Comparison of ENCODE assay signal across 34 cellular contexts in the genomic region with DNA sequence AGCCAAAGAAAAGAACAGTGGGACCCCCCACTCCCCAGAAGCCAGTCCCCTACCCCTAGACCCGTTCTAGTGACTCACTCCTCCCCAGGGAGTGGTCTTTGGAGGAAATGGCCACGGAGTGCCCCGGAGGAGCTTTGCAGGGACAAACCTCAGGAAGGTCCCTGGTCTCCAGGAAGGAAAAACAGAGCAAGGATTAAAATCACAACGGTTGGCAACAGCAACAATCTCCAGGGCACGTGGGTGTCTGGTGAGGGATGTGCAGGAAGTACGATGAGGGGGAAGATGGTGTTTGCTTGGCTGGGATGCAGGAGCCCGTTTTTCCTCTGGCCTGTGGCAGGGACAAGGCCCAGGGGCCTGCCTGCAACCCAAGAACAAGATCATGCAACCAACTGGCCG.
DNase-seq lines count a peak whose midpoint lies in the region; ATAC-seq, FAIRE-seq and TF ChIP-seq lines count a peak whose summit lies in the region.
"Had no signal": no experiment of that assay in that cellular context is flagged by ENCODE, and none has a peak within 500 bp of the region (broad histone marks: within the 10 kb centered on the region; RNA-seq: fewer than 3 reads in every experiment).

No MANE protein-coding gene starts in this region.

- H3K9me3 ChIP-seq in SK-N-SH: no peaks in the 10 kb centered on the region
- no peaks in the 10 kb centered on the region for H3K9me3 ChIP-seq in pancreas
- H3K9me3 ChIP-seq: adrenal gland, breast epithelium, MG63, mucosa of descending colon, spleen had no signal

- no peak overlapping the region for H3K27ac Mint-ChIP-seq in osteocyte (ENCODE audit: unreplicated experiment)
- H3K27ac Mint-ChIP-seq in naive thymus-derived CD8-positive, alpha-beta T cell: peak overlapping the region in 3 of 10 donors; percentile 43 to 81 (median 57)
- H3K27ac Mint-ChIP-seq: activated CD8-positive, alpha-beta T cell treated with anti-CD3 and anti-CD28 coated beads, Interleukin-2, amount 10 ng/mL, durations not matched to agents 7 days and 5 days; activated naive CD4-positive, alpha-beta T cell treated with anti-CD3 and anti-CD28 coated beads, Interleukin-2, amount 10 ng/mL, durations not matched to agents 7 days and 5 days; CD4-positive, CD25-positive, alpha-beta regulatory T cell; T-helper 2 cell treated with Interferon-gamma antibody and Interleukin-4, amounts not matched to agents 5 μg/mL and 100 μg/mL, for 36 hours had no signal

- H3K4me1 ChIP-seq in SK-N-SH (ENCODE audit: control insufficient read depth in 1 of 2, insufficient read depth in 2 of 2, low read depth in 1 of 2, low read length in 1 of 2) (peaks cover 0 to 20% of the 10 kb centered on the region in 2 experiments; a peak in 1 of 4 replicates), pancreas (no peaks in the 10 kb centered on the region)
- H3K4me1 ChIP-seq: adrenal gland, foreskin keratinocyte had no signal

- in situ Hi-C loops in SK-MEL-5 (cut with HindIII; ENCODE audit: low pct_unique_long_range_greater_than_20kb, low sequenced_read_pairs): no loop called here

- POLR2A ChIA-PET in SK-N-SH (lab: Yijun Ruan, JAX): no interaction called here
- POLR2A ChIA-PET in naive thymus-derived CD8-positive, alpha-beta T cell (lab: Charles Lee): no interaction called here

- TF ChIP-seq EP300 in SK-N-SH (IDR thresholded peaks at IDR 0.05; ENCODE audit: borderline replicate concordance in 1 of 2, low read depth in 1 of 2, low read length in 1 of 2): no peak

- ATAC-seq in SK-N-SH treated with all-trans-retinoic acid at 6 μM for 48 hours (no peak), GM21381 (IDR thresholded peaks at IDR 0.05; ENCODE audit: unreplicated experiment) (no peak), pancreas (no peak)
- no peak for ATAC-seq in naive thymus-derived CD8-positive, alpha-beta T cell
- ATAC-seq: activated CD8-positive, alpha-beta T cell treated with anti-CD3 and anti-CD28 coated beads, Interleukin-2, amount 10 ng/mL, durations not matched to agents 7 days and 5 days; foreskin keratinocyte; mucosa of descending colon; PC-3; stimulated activated naive CD8-positive, alpha-beta T cell treated with anti-CD3 and anti-CD28 coated beads, Interleukin-15, Interleukin-2, amounts not matched to agents 100 U/mL and 50 U/mL, for 24 hours had no signal

- TF ChIP-seq CTCF in SK-N-SH (IDR thresholded peaks at IDR 0.05) (no peak), fibroblast of mammary gland (conservative IDR thresholded peaks at IDR 0.05; ENCODE audit: control insufficient read depth, insufficient read depth, low read depth, low read length) (no peak), osteocyte (IDR thresholded peaks at IDR 0.05) (no peak), pancreas (IDR thresholded peaks at IDR 0.05) (no peak)

- no peaks in the 10 kb centered on the region for H3K79me2 ChIP-seq in SK-N-SH (ENCODE audit: insufficient read depth)

- no peak overlapping the region for H3K27ac ChIP-seq in SK-N-SH (ENCODE audit: low read depth in 2 of 2, low read length in 1 of 2)
- H3K27ac ChIP-seq in pancreas: no peak overlapping the region
- H3K27ac ChIP-seq: adrenal gland, breast epithelium, coronary artery, foreskin keratinocyte, spleen had no signal

- no peak overlapping the region for H3K4me3 Mint-ChIP-seq in osteocyte (ENCODE audit: unreplicated experiment)
- H3K4me3 Mint-ChIP-seq in naive thymus-derived CD8-positive, alpha-beta T cell: no peak overlapping the region
- H3K4me3 Mint-ChIP-seq: activated CD8-positive, alpha-beta T cell treated with anti-CD3 and anti-CD28 coated beads, Interleukin-2, amount 10 ng/mL, durations not matched to agents 7 days and 5 days; activated naive CD4-positive, alpha-beta T cell treated with anti-CD3 and anti-CD28 coated beads, Interleukin-2, amount 10 ng/mL, durations not matched to agents 7 days and 5 days; CD4-positive, CD25-positive, alpha-beta regulatory T cell; nephron; T-helper 2 cell treated with Interferon-gamma antibody and Interleukin-4, amounts not matched to agents 5 μg/mL and 100 μg/mL, for 36 hours had no signal

- intact Hi-C loops in pancreas (cut with DNase I): no loop called here

- WGBS in SK-N-SH (ENCODE audit: low lambda C conversion rate): 33% methylated on average over 8 of the region's 8 CpGs
- 47 to 58% methylated on average over 8 of the region's 8 CpGs for WGBS in pancreas, 2 donors

- no peaks in the 10 kb centered on the region for H3K9me2 ChIP-seq in SK-N-SH

- H3K4me2 ChIP-seq in SK-N-SH: no peak overlapping the region

- H3K4me3 ChIP-seq in SK-N-SH (ENCODE audit: low read depth in 2 of 2, low read length in 1 of 2) (no peak overlapping the region), fibroblast of mammary gland (ENCODE audit: control insufficient read depth, low read depth, low read length) (no peak overlapping the region), pancreas (no peak overlapping the region)
- H3K4me3 ChIP-seq: adrenal gland, breast epithelium, coronary artery, lung, MG63, mucosa of descending colon, spleen had no signal

- no peak overlapping the region for H3K9ac ChIP-seq in SK-N-SH

- no peak for TF ChIP-seq RAD21 in SK-N-SH (IDR thresholded peaks at IDR 0.05; ENCODE audit: low read length)

- DNase-seq in SK-N-SH (peak; percentile 40), SK-MEL-5 (ENCODE audit: low read depth, low spot score) (peak; percentile 6), fibroblast of mammary gland (ENCODE audit: low read depth) (peak; percentile 5), osteocyte (ENCODE audit: extremely low spot score, unreplicated experiment) (peak; percentile 57), pancreas (no peak)
- no peak for DNase-seq in naive thymus-derived CD8-positive, alpha-beta T cell
- DNase-seq: activated CD4-positive, alpha-beta T cell treated with anti-CD3 and anti-CD28 coated beads for 1 hour; activated CD8-positive, alpha-beta T cell treated with anti-CD3 and anti-CD28 coated beads, Interleukin-2, amount 10 ng/mL, durations not matched to agents 7 days and 5 days; activated naive CD4-positive, alpha-beta T cell treated with anti-CD3 and anti-CD28 coated beads, Interleukin-2, amount 10 ng/mL, durations not matched to agents 7 days and 5 days; adrenal gland; CD4-positive, CD25-positive, alpha-beta regulatory T cell; effector memory CD4-positive, alpha-beta T cell; EL; erythroblast; foreskin keratinocyte; head of caudate nucleus; MG63; mucosa of descending colon; NCI-H1105; NCI-H2029; NCI-H524; NK-92 treated with Interleukin-12 subunit alpha and Interleukin-12 subunit beta, amount 100 ng/mL, for 24 hours; PC-3; spleen; stimulated activated CD4-positive, alpha-beta T cell treated with anti-CD3 and anti-CD28 coated beads, Interleukin-2, amount 100 ng/mL, for 24 hours; stimulated activated naive CD8-positive, alpha-beta T cell treated with anti-CD3 and anti-CD28 coated beads, Interleukin-15, Interleukin-2, amounts not matched to agents 100 U/mL and 50 U/mL, for 24 hours had no signal

- no peaks in the 10 kb centered on the region for H3K9me3 Mint-ChIP-seq in osteocyte (ENCODE audit: unreplicated experiment)
- H3K9me3 Mint-ChIP-seq in naive thymus-derived CD8-positive, alpha-beta T cell: peaks cover 0 to 1% (median 0%) of the 10 kb centered on the region in 9 donors
- H3K9me3 Mint-ChIP-seq: activated naive CD4-positive, alpha-beta T cell treated with anti-CD3 and anti-CD28 coated beads, Interleukin-2, amount 10 ng/mL, durations not matched to agents 7 days and 5 days; nephron; T-helper 2 cell treated with Interferon-gamma antibody and Interleukin-4, amounts not matched to agents 5 μg/mL and 100 μg/mL, for 36 hours had no signal

- H2AFZ ChIP-seq in SK-N-SH (ENCODE audit: low read depth): no peak overlapping the region

- H3K4me1 Mint-ChIP-seq in osteocyte (ENCODE audit: unreplicated experiment): peaks cover 12% of the 10 kb centered on the region
- peaks cover 0 to 4% (median 0%) of the 10 kb centered on the region in 4 donors for H3K4me1 Mint-ChIP-seq in naive thymus-derived CD8-positive, alpha-beta T cell
- H3K4me1 Mint-ChIP-seq: activated naive CD4-positive, alpha-beta T cell treated with anti-CD3 and anti-CD28 coated beads, Interleukin-2, amount 10 ng/mL, durations not matched to agents 7 days and 5 days; CD4-positive, CD25-positive, alpha-beta regulatory T cell had no signal

- no peaks in the 10 kb centered on the region for H4K20me1 ChIP-seq in SK-N-SH (ENCODE audit: insufficient read depth)

- H3K36me3 Mint-ChIP-seq in osteocyte (ENCODE audit: unreplicated experiment): no peaks in the 10 kb centered on the region
- no peaks in the 10 kb centered on the region for H3K36me3 Mint-ChIP-seq in naive thymus-derived CD8-positive, alpha-beta T cell
- H3K36me3 Mint-ChIP-seq: activated naive CD4-positive, alpha-beta T cell treated with anti-CD3 and anti-CD28 coated beads, Interleukin-2, amount 10 ng/mL, durations not matched to agents 7 days and 5 days; CD4-positive, CD25-positive, alpha-beta regulatory T cell had no signal

- H3F3A ChIP-seq in SK-N-SH (replicated peaks; ENCODE audit: insufficient read depth): no peaks in the 10 kb centered on the region

- CTCF ChIA-PET in SK-N-SH (lab: Yijun Ruan, JAX): no interaction called here

- peaks cover 29% of the 10 kb centered on the region for H3K27me3 Mint-ChIP-seq in osteocyte (ENCODE audit: unreplicated experiment)
- peaks cover 10 to 41% (median 27%) of the 10 kb centered on the region in 5 donors for H3K27me3 Mint-ChIP-seq in naive thymus-derived CD8-positive, alpha-beta T cell

- FAIRE-seq in pancreas (lab: Jason Lieb, UNC): no peak
- FAIRE-seq: A204.1 had no signal

- H3K36me3 ChIP-seq in SK-N-SH (replicated peaks in 1 of 2; ENCODE audit: control insufficient read depth in 1 of 2, insufficient read depth in 2 of 2, low read length in 1 of 2) (no peaks in the 10 kb centered on the region), pancreas (no peaks in the 10 kb centered on the region)
- H3K36me3 ChIP-seq: adrenal gland, breast epithelium, MG63, spleen had no signal

- H3K27me3 ChIP-seq in SK-N-SH (ENCODE audit: insufficient read depth): no peaks in the 10 kb centered on the region; the same call in 1 of the 2 replicates
- H3K27me3 ChIP-seq in pancreas: no peaks in the 10 kb centered on the region
- H3K27me3 ChIP-seq: adrenal gland, breast epithelium, MG63, spleen had no signal

TF ChIP-seq in SK-N-SH, 30 proteins besides CTCF, POLR2A, EP300 and RAD21 (continues in another document):
- TF ChIP-seq MXI1 (IDR thresholded peaks at IDR 0.05; ENCODE audit: low read depth, low read length) (no peak), JUND (IDR thresholded peaks at IDR 0.05) (no peak), FOXM1 (IDR thresholded peaks at IDR 0.05; ENCODE audit: low read depth) (no peak), GATA2 (CRISPR knock-in tag; IDR thresholded peaks at IDR 0.05) (no peak), RXRA (IDR thresholded peaks at IDR 0.05; ENCODE audit: borderline replicate concordance, low read depth) (no peak)

Comparison
In these comparisons a context has a peak if more than half of its experiments do, and no peak if none do; other contexts are left out.
1. DNase-seq: peak in SK-N-SH (single experiment), SK-MEL-5 (single experiment), fibroblast of mammary gland (single experiment) and osteocyte (single experiment); none in naive thymus-derived CD8-positive, alpha-beta T cell (0 of 10) and pancreas (0 of 6).